In the genomic region with DNA sequence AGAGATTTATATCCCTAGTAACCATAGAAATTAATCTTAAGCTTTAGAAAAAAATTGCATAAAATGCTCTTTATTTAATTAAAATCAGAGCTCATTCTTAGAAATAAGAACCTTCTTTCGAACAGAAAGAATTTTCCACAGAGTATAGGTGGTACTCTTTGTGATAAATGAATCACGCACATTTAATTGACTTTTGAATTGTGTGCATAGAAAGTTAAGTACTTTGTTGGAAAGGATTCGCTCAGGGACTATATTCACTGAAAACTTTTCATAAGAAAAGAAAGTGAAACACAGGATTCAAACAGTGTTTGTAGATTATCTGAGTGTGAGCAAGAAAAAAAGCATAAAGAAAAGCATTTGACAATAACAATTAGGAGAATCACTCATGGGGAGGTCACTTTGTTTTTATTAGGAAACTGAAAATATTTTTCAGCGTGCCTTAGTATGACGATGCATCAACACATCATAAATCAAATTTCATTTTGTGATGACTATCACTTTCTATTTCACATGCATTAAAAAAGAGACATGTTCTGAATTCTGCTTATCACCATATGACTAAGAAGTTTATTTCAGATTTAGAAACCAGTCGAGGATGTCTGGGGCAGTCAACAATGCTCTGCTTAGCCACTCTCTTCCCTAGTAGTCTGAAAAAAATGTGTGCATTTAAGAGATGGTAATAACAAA, we compare ENCODE assay signal across 8 cellular contexts. TPM values are rescaled to one million over a fixed set of nuclear protein-coding genes. Genes with fewer than 3 reads are reported as not detected.
DNase-seq lines count a peak whose midpoint lies in the region; ATAC-seq and TF ChIP-seq lines count a peak whose summit lies in the region.

No MANE protein-coding gene starts in this region.

- H3K27me3 Mint-ChIP-seq in stimulated activated naive CD8-positive, alpha-beta T cell treated with anti-CD3 and anti-CD28 coated beads, Interleukin-15, Interleukin-2, amounts not matched to agents 100 ng/mL and 50 ng/mL, for 24 hours, result no peaks in the 10 kb centered on the region

- no peak overlapping the region for H3K4me2 ChIP-seq in PC-3 (ENCODE audit: low read length)

- no TSS peak for BruUV-seq in PC-3 (replicated peaks; lab: Mats Ljungman, UMichigan)

- 0 out of 2 replicates have a peak, but pooled peaks cover 6% of the 10 kb centered on the region for H4K20me1 ChIP-seq in PC-3 (ENCODE audit: low read length)

- peak overlapping the region in 4 of 5 donors; percentile 38 to 70 (median 46) for H3K27ac ChIP-seq in adrenal gland
- no peak overlapping the region for H3K27ac ChIP-seq in PC-3 (ENCODE audit: low read length)

- H3F3A ChIP-seq in PC-3 (ENCODE audit: low read length, unreplicated experiment), result no peaks in the 10 kb centered on the region

- DNase-seq in stimulated activated naive CD8-positive, alpha-beta T cell treated with anti-CD3 and anti-CD28 coated beads, Interleukin-15, Interleukin-2, amounts not matched to agents 100 U/mL and 50 U/mL, for 24 hours, result no peak
- DNase-seq in adrenal gland, result no peak
- no peak for DNase-seq in PC-3
- no peak for DNase-seq in NCI-H1694 treated with DMSO at 0.1 percent for 48 hours (lab: John Stamatoyannopoulos, UW)
- no peak for DNase-seq in HuH-7.5 (ENCODE audit: low spot score)

- no peak overlapping the region for H3K9ac ChIP-seq in PC-3 (ENCODE audit: low read length)

- H3K9me2 ChIP-seq in PC-3 (replicated peaks; ENCODE audit: low read length), result no peaks in the 10 kb centered on the region

- H3K4me1 ChIP-seq in adrenal gland (replicated peaks in 1 of 2) (peaks cover 18 to 23% of the 10 kb centered on the region in 2 donors), PC-3 (ENCODE audit: insufficient read depth, low read length) (no peaks in the 10 kb centered on the region)

- H3K79me2 ChIP-seq in PC-3 (ENCODE audit: low read length), result peaks cover 7% of the 10 kb centered on the region

- peak in 1 of 2 donors; percentile 10 for TF ChIP-seq POLR2A in adrenal gland (IDR thresholded peaks at IDR 0.05)

- TF ChIP-seq CTCF in adrenal gland (IDR thresholded peaks at IDR 0.05), result no peak
- TF ChIP-seq CTCF in PC-3 (conservative IDR thresholded peaks at IDR 0.05; ENCODE audit: low read depth, low read length), result no peak

- no peaks in the 10 kb centered on the region for H3K36me3 Mint-ChIP-seq in stimulated activated naive CD8-positive, alpha-beta T cell treated with anti-CD3 and anti-CD28 coated beads, Interleukin-15, Interleukin-2, amounts not matched to agents 100 ng/mL and 50 ng/mL, for 24 hours (ENCODE audit: low read depth)

- no peak for ATAC-seq in stimulated activated naive CD8-positive, alpha-beta T cell treated with anti-CD3 and anti-CD28 coated beads, Interleukin-15, Interleukin-2, amounts not matched to agents 100 U/mL and 50 U/mL, for 24 hours
- ATAC-seq in HG03108 (IDR thresholded peaks at IDR 0.05; ENCODE audit: unreplicated experiment) (peak; percentile 66), HG03045 (IDR thresholded peaks at IDR 0.05; ENCODE audit: unreplicated experiment) (no peak), PC-3 (no peak)

- peak overlapping the region; percentile 66 for H3K4me3 Mint-ChIP-seq in stimulated activated naive CD8-positive, alpha-beta T cell treated with anti-CD3 and anti-CD28 coated beads, Interleukin-15, Interleukin-2, amounts not matched to agents 100 ng/mL and 50 ng/mL, for 24 hours

- peak overlapping the region in 3 of 4 donors; percentile 15 to 32 (median 21) for H3K4me3 ChIP-seq in adrenal gland
- no peak overlapping the region for H3K4me3 ChIP-seq in PC-3 (ENCODE audit: low read length)

- H2AFZ ChIP-seq in PC-3 (ENCODE audit: low read length), result no peak overlapping the region

- H3K4me1 Mint-ChIP-seq in stimulated activated naive CD8-positive, alpha-beta T cell treated with anti-CD3 and anti-CD28 coated beads, Interleukin-15, Interleukin-2, amounts not matched to agents 100 ng/mL and 50 ng/mL, for 24 hours (ENCODE audit: low read depth), result peaks cover 11% of the 10 kb centered on the region

- no peaks in the 10 kb centered on the region for H3K9me3 Mint-ChIP-seq in stimulated activated naive CD8-positive, alpha-beta T cell treated with anti-CD3 and anti-CD28 coated beads, Interleukin-15, Interleukin-2, amounts not matched to agents 100 ng/mL and 50 ng/mL, for 24 hours

- peak overlapping the region; percentile 53 for H3K27ac Mint-ChIP-seq in stimulated activated naive CD8-positive, alpha-beta T cell treated with anti-CD3 and anti-CD28 coated beads, Interleukin-15, Interleukin-2, amounts not matched to agents 100 ng/mL and 50 ng/mL, for 24 hours

- intact Hi-C loops in adrenal gland (cut with DNase I), result no loop called here
- intact Hi-C loops in PC-3 (cut with micrococcal nuclease), result loop anchor here (5.0 kb wide), 1 partner anchor 1320 kb away; no protein-coding TSS in a partner anchor

- H3K36me3 ChIP-seq in adrenal gland (replicated peaks in 1 of 2), result no peaks in the 10 kb centered on the region
- no peaks in the 10 kb centered on the region for H3K36me3 ChIP-seq in PC-3 (ENCODE audit: low read depth, low read length)

- POLR2A ChIA-PET in PC-3 (lab: Charles Lee; ENCODE audit: unreplicated experiment), result no interaction called here

- H3K9me3 ChIP-seq in adrenal gland (replicated peaks in 1 of 3) (no peaks in the 10 kb centered on the region), PC-3 (ENCODE audit: low read length) (no peaks in the 10 kb centered on the region)

- H3K27me3 ChIP-seq in adrenal gland, result no peaks in the 10 kb centered on the region
- H3K27me3 ChIP-seq in PC-3 (ENCODE audit: low read length), result no peaks in the 10 kb centered on the region

- CTCF ChIA-PET in PC-3 (lab: Charles Lee), result no interaction called here

- WGBS in adrenal gland, 4 donors, result 17 to 31% (median 27%) methylated on average over 6 of the region's 6 CpGs

RNA-seq across cellular contexts. Expression of gene STX18, which starts 49.5 kb away (rescaled TPM):
- total RNA-seq in adrenal gland (10 to 100 TPM; 28.6 to 52.9 (median 35.2) TPM), PC-3 (2014; rRNA removed) (24.0 and 25.0 TPM in 2 replicates)
- polyA plus RNA-seq in adrenal gland, result 10 to 100 TPM; 39.4 to 88.5 (median 60.8) TPM
